In genomic region chr4:42656986-42657792, GRCh38 we compare ENCODE assay signal across 8 cellular contexts. TPM values are rescaled to one million over a fixed set of nuclear protein-coding genes. Genes with fewer than 3 reads are reported as not detected.
DNase-seq lines count a peak whose midpoint lies in the region; ATAC-seq lines count a peak whose summit lies in the region.

TSS of gene ATP8A1 (minus strand) at chr4:42657105. CDS start at chr4:42656873, 232 bp downstream.

- POLR2A ChIA-PET in activated CD8-positive, alpha-beta memory T cell treated with anti-CD3 and anti-CD28 coated beads for 36 hours (lab: Charles Lee) = interaction anchor here (1.0 to 2.5 kb wide), 9 partner anchors 10 to 77 kb away, joined by 4 to 32 read pairs (median 7); no protein-coding TSS in a partner anchor

- peak; percentile 69 for DNase-seq in COLO829 (ENCODE audit: low spot score)
- peak; percentile 80 for DNase-seq in HT1080 (ENCODE audit: low read depth)
- DNase-seq in NOMO-1 (lab: John Stamatoyannopoulos, UW; ENCODE audit: unreplicated experiment in 2 of 2) = peak; percentile 88 to 89
- DNase-seq in effector memory CD4-positive, alpha-beta T cell = peak; percentile 86 to 89 (median 87)
- peak; percentile 96 for DNase-seq in medulla oblongata (ENCODE audit: extremely low spot score)
- peak; percentile 78 to 95 (median 83) for DNase-seq in stimulated activated CD4-positive, alpha-beta T cell treated with anti-CD3 and anti-CD28 coated beads, TNF-alpha, amount 100 ng/mL, for 48 hours (ENCODE audit: low read depth in 3 of 3)

- CTCF ChIA-PET in activated CD8-positive, alpha-beta memory T cell treated with anti-CD3 and anti-CD28 coated beads for 36 hours (lab: Charles Lee) = interaction anchor here (0.7 to 2.2 kb wide), 8 partner anchors 11 to 88 kb away, joined by 3 to 11 read pairs (median 6); no protein-coding TSS in a partner anchor

- peak within 1 kb of the TSS; percentile 96 for H3K4me3 ChIP-seq in effector memory CD4-positive, alpha-beta T cell (ENCODE audit: insufficient read depth, low read depth, low read length, poor library complexity, severe bottlenecking)

- H3K27ac ChIP-seq in effector memory CD4-positive, alpha-beta T cell (ENCODE audit: insufficient read depth, low read length, poor library complexity, severe bottlenecking) = peak within 1 kb of the TSS; percentile 85

- no peaks in the 10 kb centered on the region for H3K36me3 ChIP-seq in effector memory CD4-positive, alpha-beta T cell (ENCODE audit: control insufficient read depth, insufficient read depth, low read length)

- no peaks in the 10 kb centered on the region for H3K27me3 ChIP-seq in effector memory CD4-positive, alpha-beta T cell (replicated peaks; ENCODE audit: control insufficient read depth, insufficient read depth, low read length, poor library complexity, severe bottlenecking)

- peak; percentile 68 for ATAC-seq in GM21367 (IDR thresholded peaks at IDR 0.05; ENCODE audit: unreplicated experiment)

- H3K9me3 ChIP-seq in effector memory CD4-positive, alpha-beta T cell (ENCODE audit: control insufficient read depth, low read length) = no peaks in the 10 kb centered on the region

- peaks cover 13% of the 10 kb centered on the region for H3K4me1 ChIP-seq in effector memory CD4-positive, alpha-beta T cell (ENCODE audit: control insufficient read depth, insufficient read depth, low read length, poor library complexity, severe bottlenecking)

RNA-seq across cellular contexts. Expression of gene ATP8A1, which starts in this region (rescaled TPM):
- total RNA-seq in HT1080 (2014; rRNA removed; shearing (Covaris generic)) = 0.06 and 0.17 TPM in 2 replicates
- polyA plus RNA-seq in HT1080 (2015; cell fraction: cytosol; rRNA removed) = 0.19 and 0.42 TPM in 2 replicates
- 2.3 and 4.3 TPM in 2 replicates for polyA plus RNA-seq in HT1080 (2015; cell fraction: nucleus; rRNA removed)
- 10 to 100 TPM; 28.9 to 29.1 TPM for total RNA-seq in activated CD8-positive, alpha-beta memory T cell treated with anti-CD3 and anti-CD28 coated beads for 36 hours

Comparison
In these comparisons a context has a peak if more than half of its experiments do, and no peak if none do; other contexts are left out.
1. Peak in every context shown above with its lines: DNase-seq, ATAC-seq, H3K4me3 ChIP-seq and H3K27ac ChIP-seq.
2. RNA of gene ATP8A1 (total RNA-seq): 28.9 to 29.1 TPM in activated CD8-positive, alpha-beta memory T cell treated with anti-CD3 and anti-CD28 coated beads for 36 hours; 0.06 to 0.17 TPM in HT1080; every median in the first group is over 10 times any median in the second.